Comparison of ENCODE assay signal across 1 cellular context in genomic region chr1:208025036-208025435, GRCh38.
TF ChIP-seq lines count a peak whose summit lies in the region.

No MANE protein-coding gene starts in this region.

TF ChIP-seq in GM23338, 12 proteins besides CTCF, POLR2A, EP300 and RAD21 (continued from another document):
- TF ChIP-seq REST (IDR thresholded peaks at IDR 0.05; ENCODE audit: unreplicated experiment) = no peak
- no peak for TF ChIP-seq JUNB (IDR thresholded peaks at IDR 0.05; ENCODE audit: unreplicated experiment)
- no peak for TF ChIP-seq ETS1 (IDR thresholded peaks at IDR 0.05)
